12 cellular contexts compared by ENCODE assay signal in genomic region chr13:79534596-79534995, GRCh38.
"Had no signal": no experiment of that assay in that cellular context is flagged by ENCODE, and none has a peak within 500 bp of the region (broad histone marks: within the 10 kb centered on the region; RNA-seq: fewer than 3 reads in every experiment).

No MANE protein-coding gene starts in this region.

- H3K9me3 ChIP-seq: ovary, tibial artery, uterus had no signal

- H3K4me1 ChIP-seq: uterus had no signal

- H3K27ac ChIP-seq: coronary artery, ovary, tibial artery, uterus had no signal

- ATAC-seq: activated CD8-positive, alpha-beta T cell treated with anti-CD3 and anti-CD28 coated beads, Interleukin-2, amount 10 ng/mL, durations not matched to agents 7 days and 5 days had no signal

- H3K4me3 Mint-ChIP-seq: activated CD8-positive, alpha-beta T cell treated with anti-CD3 and anti-CD28 coated beads, Interleukin-2, amount 10 ng/mL, durations not matched to agents 7 days and 5 days; activated naive CD4-positive, alpha-beta T cell treated with anti-CD3 and anti-CD28 coated beads for 36 hours; memory B cell had no signal

- H3K4me1 Mint-ChIP-seq: memory B cell had no signal

- H3K9me3 Mint-ChIP-seq: activated naive CD4-positive, alpha-beta T cell treated with anti-CD3 and anti-CD28 coated beads for 36 hours; memory B cell had no signal

- H3K36me3 ChIP-seq: ovary, uterus had no signal

- H3K4me3 ChIP-seq: coronary artery, ovary, tibial artery, uterus had no signal

- H3K27me3 Mint-ChIP-seq: memory B cell had no signal

- H3K27me3 ChIP-seq: ovary, tibial artery, uterus had no signal

- H3K27ac Mint-ChIP-seq: activated CD8-positive, alpha-beta T cell treated with anti-CD3 and anti-CD28 coated beads, Interleukin-2, amount 10 ng/mL, durations not matched to agents 7 days and 5 days; activated naive CD4-positive, alpha-beta T cell treated with anti-CD3 and anti-CD28 coated beads for 36 hours; memory B cell had no signal

- DNase-seq: activated CD8-positive, alpha-beta memory T cell treated with anti-CD3 and anti-CD28 coated beads, Interleukin-2, amount 50 U/mL, for 48 hours; activated CD8-positive, alpha-beta T cell treated with anti-CD3 and anti-CD28 coated beads, Interleukin-2, amount 10 ng/mL, durations not matched to agents 7 days and 5 days; activated naive CD4-positive, alpha-beta T cell treated with anti-CD3 and anti-CD28 coated beads for 36 hours; caudate nucleus; effector memory CD4-positive, alpha-beta T cell; hypothalamus; ovary; small intestine; tibial artery; uterus had no signal

- H3K36me3 Mint-ChIP-seq: memory B cell had no signal
